ENCODE assay signal across 22 cellular contexts in genomic region chr1:228351850-228352249, GRCh38.
"Had no signal": no experiment of that assay in that cellular context is flagged by ENCODE, and none has a peak within 500 bp of the region (broad histone marks: within the 10 kb centered on the region; RNA-seq: fewer than 3 reads in every experiment).

No MANE protein-coding gene starts in this region.

- H3K4me3 ChIP-seq: body of pancreas, coronary artery, lung, SK-N-MC, smooth muscle cell, testis had no signal

- H3K27ac ChIP-seq: body of pancreas, coronary artery, SK-N-MC, testis had no signal

- DNase-seq: activated CD4-positive, alpha-beta T cell treated with anti-CD3 and anti-CD28 coated beads for 36 hours; activated CD4-positive, alpha-beta T cell treated with anti-CD3 and anti-CD28 coated beads, Interleukin-2, amount 50 U/mL, for 48 hours; activated naive CD4-positive, alpha-beta T cell; activated naive CD8-positive, alpha-beta T cell treated with anti-CD3 and anti-CD28 coated beads for 36 hours; activated T-cell treated with anti-CD3 and anti-CD28 coated beads for 4 hours; amygdala; body of pancreas; central memory CD4-positive, alpha-beta T cell; erythroblast; head of caudate nucleus; kidney glomerular epithelial cell; stimulated activated CD4-positive, alpha-beta T cell treated with anti-CD3 and anti-CD28 coated beads, Interleukin-4, amount 100 ng/mL, for 4 hours; testis had no signal

- H3K27ac Mint-ChIP-seq: activated CD4-positive, alpha-beta T cell treated with anti-CD3 and anti-CD28 coated beads for 36 hours; activated naive CD8-positive, alpha-beta T cell treated with anti-CD3 and anti-CD28 coated beads for 36 hours; activated T-helper 17 cell treated with anti-CD3 and anti-CD28 coated beads, Interleukin-2, amount 50 U/mL, for 72 hours; mesothelial cell of epicardium; natural killer cell treated with Interleukin-12 subunit alpha and Interleukin-12 subunit beta and Interleukin-15 and Interleukin-18, amount 100 ng/mL, for 72 hours; stimulated activated memory B cell treated with anti-CD40 and anti-IgM and Interleukin-4, amounts not matched to agents 10 μg/mL and 1 μg/mL and 100 μg/mL, for 72 hours; type B pancreatic cell had no signal

- H3K9me3 ChIP-seq: body of pancreas, testis had no signal

- ATAC-seq: activated CD4-positive, alpha-beta T cell treated with anti-CD3 and anti-CD28 coated beads for 36 hours; activated T-helper 17 cell treated with anti-CD3 and anti-CD28 coated beads, Interleukin-2, amount 50 U/mL, for 72 hours; body of pancreas; natural killer cell treated with Interleukin-12 subunit alpha and Interleukin-12 subunit beta and Interleukin-15 and Interleukin-18, amount 100 ng/mL, for 72 hours; stimulated activated memory B cell treated with anti-CD40 and anti-IgM and Interleukin-4, amounts not matched to agents 10 μg/mL and 1 μg/mL and 100 μg/mL, for 72 hours had no signal

- H3K36me3 Mint-ChIP-seq: activated naive CD8-positive, alpha-beta T cell treated with anti-CD3 and anti-CD28 coated beads for 36 hours; natural killer cell treated with Interleukin-12 subunit alpha and Interleukin-12 subunit beta and Interleukin-15 and Interleukin-18, amount 100 ng/mL, for 72 hours; stimulated activated memory B cell treated with anti-CD40 and anti-IgM and Interleukin-4, amounts not matched to agents 10 μg/mL and 1 μg/mL and 100 μg/mL, for 72 hours; type B pancreatic cell had no signal

- H3K4me1 ChIP-seq: body of pancreas, testis had no signal

- H3K4me1 Mint-ChIP-seq: activated CD4-positive, alpha-beta T cell treated with anti-CD3 and anti-CD28 coated beads for 36 hours; activated naive CD8-positive, alpha-beta T cell treated with anti-CD3 and anti-CD28 coated beads for 36 hours; activated T-helper 17 cell treated with anti-CD3 and anti-CD28 coated beads, Interleukin-2, amount 50 U/mL, for 72 hours; stimulated activated memory B cell treated with anti-CD40 and anti-IgM and Interleukin-4, amounts not matched to agents 10 μg/mL and 1 μg/mL and 100 μg/mL, for 72 hours had no signal

- H3K27me3 ChIP-seq: body of pancreas, testis had no signal

- H3K4me3 Mint-ChIP-seq: activated CD4-positive, alpha-beta T cell treated with anti-CD3 and anti-CD28 coated beads for 36 hours; activated naive CD8-positive, alpha-beta T cell treated with anti-CD3 and anti-CD28 coated beads for 36 hours; activated T-helper 17 cell treated with anti-CD3 and anti-CD28 coated beads, Interleukin-2, amount 50 U/mL, for 72 hours; mesothelial cell of epicardium; natural killer cell treated with Interleukin-12 subunit alpha and Interleukin-12 subunit beta and Interleukin-15 and Interleukin-18, amount 100 ng/mL, for 72 hours; stimulated activated memory B cell treated with anti-CD40 and anti-IgM and Interleukin-4, amounts not matched to agents 10 μg/mL and 1 μg/mL and 100 μg/mL, for 72 hours; type B pancreatic cell had no signal

- H3K9me3 Mint-ChIP-seq: activated naive CD8-positive, alpha-beta T cell treated with anti-CD3 and anti-CD28 coated beads for 36 hours; activated T-helper 17 cell treated with anti-CD3 and anti-CD28 coated beads, Interleukin-2, amount 50 U/mL, for 72 hours; mesothelial cell of epicardium; natural killer cell treated with Interleukin-12 subunit alpha and Interleukin-12 subunit beta and Interleukin-15 and Interleukin-18, amount 100 ng/mL, for 72 hours; stimulated activated memory B cell treated with anti-CD40 and anti-IgM and Interleukin-4, amounts not matched to agents 10 μg/mL and 1 μg/mL and 100 μg/mL, for 72 hours; type B pancreatic cell had no signal

- H3K27me3 Mint-ChIP-seq: activated CD4-positive, alpha-beta T cell treated with anti-CD3 and anti-CD28 coated beads for 36 hours; activated naive CD8-positive, alpha-beta T cell treated with anti-CD3 and anti-CD28 coated beads for 36 hours; activated T-helper 17 cell treated with anti-CD3 and anti-CD28 coated beads, Interleukin-2, amount 50 U/mL, for 72 hours; natural killer cell treated with Interleukin-12 subunit alpha and Interleukin-12 subunit beta and Interleukin-15 and Interleukin-18, amount 100 ng/mL, for 72 hours; stimulated activated memory B cell treated with anti-CD40 and anti-IgM and Interleukin-4, amounts not matched to agents 10 μg/mL and 1 μg/mL and 100 μg/mL, for 72 hours; type B pancreatic cell had no signal
